Comparison of ENCODE assay signal across 8 cellular contexts in the genomic region with DNA sequence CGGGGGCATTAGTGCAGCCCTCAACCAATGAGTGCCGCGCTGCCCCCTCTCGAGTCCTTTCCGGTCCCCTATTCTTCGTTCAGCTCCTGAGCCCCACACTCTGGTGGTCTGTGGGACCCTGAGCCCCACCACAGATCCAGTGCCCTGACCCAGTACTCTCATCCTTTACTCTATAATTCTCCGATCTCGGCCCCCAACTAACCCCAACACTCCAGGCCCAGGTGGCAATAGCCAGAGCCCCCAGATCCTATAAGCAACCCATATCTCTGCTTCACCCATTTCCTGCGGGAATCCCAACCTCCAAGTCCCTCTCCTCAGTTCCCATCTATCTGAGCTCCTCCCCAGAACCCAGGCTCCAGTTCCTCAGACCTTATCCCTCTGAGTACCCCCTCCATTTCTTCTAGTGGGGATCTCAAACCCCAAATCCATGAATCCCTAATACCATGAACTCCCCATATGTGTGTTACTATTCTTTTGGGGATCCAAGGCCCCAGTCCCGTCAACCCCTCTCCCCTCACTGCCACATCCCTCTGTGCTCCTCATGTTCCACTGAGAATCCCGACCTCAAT. TPM values are rescaled to one million over a fixed set of nuclear protein-coding genes. Genes with fewer than 3 reads are reported as not detected.
A peak's percentile ranks its signal among the peaks of the same experiment; 100 is the strongest.
DNase-seq lines count a peak whose midpoint lies in the region; ATAC-seq and TF ChIP-seq lines count a peak whose summit lies in the region.

No MANE protein-coding gene starts in this region.

- H3F3A ChIP-seq in DOHH2 (ENCODE audit: control insufficient read depth, insufficient read depth) (no peaks in the 10 kb centered on the region), PC-9 (ENCODE audit: insufficient read depth, low read depth) (peaks cover 11% of the 10 kb centered on the region)

- peak overlapping the region; percentile 95 for H3K4me2 ChIP-seq in DOHH2 (ENCODE audit: low read length)
- peak overlapping the region; percentile 79 for H3K4me2 ChIP-seq in PC-9
- peak overlapping the region; percentile 91 for H3K4me2 ChIP-seq in parathyroid adenoma (ENCODE audit: low read length)

- H2AFZ ChIP-seq in PC-9 = peak overlapping the region; percentile 69
- H2AFZ ChIP-seq in parathyroid adenoma = peak overlapping the region; percentile 77

- H3K9me3 ChIP-seq in DOHH2 (ENCODE audit: control insufficient read depth, insufficient read depth, low read length) (no peaks in the 10 kb centered on the region), PC-9 (ENCODE audit: insufficient read depth, low read depth) (no peaks in the 10 kb centered on the region), parathyroid adenoma (ENCODE audit: control insufficient read depth, low read length) (no peaks in the 10 kb centered on the region)

- H3K4me1 ChIP-seq in DOHH2 (ENCODE audit: control insufficient read depth, low read length) (peaks cover 39% of the 10 kb centered on the region), PC-9 (replicated peaks; ENCODE audit: insufficient read depth) (peaks cover 23% of the 10 kb centered on the region), parathyroid adenoma (peaks cover 15% of the 10 kb centered on the region)

- peaks cover 8% of the 10 kb centered on the region for H4K20me1 ChIP-seq in DOHH2 (ENCODE audit: control insufficient read depth, insufficient read depth, low read depth, low read length)
- peaks cover 31% of the 10 kb centered on the region for H4K20me1 ChIP-seq in PC-9 (ENCODE audit: insufficient read depth)

- peak overlapping the region; percentile 68 for H3K27ac ChIP-seq in DOHH2 (ENCODE audit: low read depth, low read length)
- no peak overlapping the region for H3K27ac ChIP-seq in PC-9
- H3K27ac ChIP-seq in epithelial cell of prostate = peak overlapping the region; percentile 24
- H3K27ac ChIP-seq in parathyroid adenoma = peak overlapping the region; percentile 85

- CTCF ChIA-PET in PC-9 (lab: Charles Lee) = interaction anchor here (0.6 to 1.5 kb wide), 10 partner anchors 11 to 287 kb away, joined by 3 to 5 read pairs (median 4); partner anchors contain the start of genes CD2BP2, DCTPP1, FBRS and TBX6

- H3K27me3 ChIP-seq in DOHH2 (ENCODE audit: control insufficient read depth, low read length) = no peaks in the 10 kb centered on the region
- H3K27me3 ChIP-seq in PC-9 (ENCODE audit: insufficient read depth, low read depth) = no peaks in the 10 kb centered on the region
- no peaks in the 10 kb centered on the region for H3K27me3 ChIP-seq in parathyroid adenoma (ENCODE audit: control insufficient read depth, insufficient read depth, low read length)

- H3K4me3 ChIP-seq in DOHH2 (ENCODE audit: low read length) (peak overlapping the region; percentile 74), PC-9 (peak overlapping the region; percentile 48; the same call in 1 of the 2 replicates), parathyroid adenoma (ENCODE audit: low read depth, low read length) (peak overlapping the region; percentile 60)

- H3K9ac ChIP-seq in parathyroid adenoma = peak overlapping the region; percentile 16

- TF ChIP-seq CTCF in DOHH2 (IDR thresholded peaks at IDR 0.05; ENCODE audit: low read depth, low read length, poor library complexity, severe bottlenecking) (peak; percentile 35), PC-9 (conservative IDR thresholded peaks at IDR 0.05) (no peak), parathyroid adenoma (IDR thresholded peaks at IDR 0.05) (no peak)

- intact Hi-C loops in PC-9 (cut with micrococcal nuclease; ENCODE audit: unreplicated experiment) = loop anchor here (2.0 kb wide), 1 partner anchor 37 kb away; no protein-coding TSS in a partner anchor

- no peaks in the 10 kb centered on the region for H3K9me2 ChIP-seq in DOHH2 (replicated peaks; ENCODE audit: control insufficient read depth, low read length)
- no peaks in the 10 kb centered on the region for H3K9me2 ChIP-seq in PC-9 (ENCODE audit: insufficient read depth)

- ATAC-seq in GM21423 (IDR thresholded peaks at IDR 0.05; ENCODE audit: unreplicated experiment) (no peak), HG03520 (IDR thresholded peaks at IDR 0.05; ENCODE audit: unreplicated experiment) (no peak)

- peaks cover 36% of the 10 kb centered on the region for H3K79me2 ChIP-seq in DOHH2 (ENCODE audit: control insufficient read depth, low read length)
- H3K79me2 ChIP-seq in PC-9 (ENCODE audit: low read depth) = peaks cover 35% of the 10 kb centered on the region
- peaks cover 25% of the 10 kb centered on the region for H3K79me2 ChIP-seq in parathyroid adenoma

- peaks cover 34% of the 10 kb centered on the region for H3K36me3 ChIP-seq in DOHH2 (ENCODE audit: control insufficient read depth, low read length)
- 0 out of 2 replicates have a peak, but pooled peaks cover 3% of the 10 kb centered on the region for H3K36me3 ChIP-seq in PC-9 (ENCODE audit: low read depth)
- no peaks in the 10 kb centered on the region for H3K36me3 ChIP-seq in parathyroid adenoma (ENCODE audit: control insufficient read depth, insufficient read depth, low read length)

- POLR2A ChIA-PET in PC-9 (lab: Charles Lee; ENCODE audit: unreplicated experiment) = interaction anchor here (0.5 to 1.3 kb wide), 10 partner anchors 16 to 1761 kb away, joined by 4 to 44 read pairs (median 6); partner anchors contain the start of genes CD2BP2, PPP4C, SEZ6L2 and SULT1A1

- DNase-seq in PC-9 (no peak), epithelial cell of prostate (ENCODE audit: low read depth, low spot score) (no peak), NCI-H187 (lab: John Stamatoyannopoulos, UW) (no peak), DMS79 (lab: John Stamatoyannopoulos, UW) (no peak)

- TSS peak; percentile 42 for BruUV-seq in PC-9 (replicated peaks; lab: Mats Ljungman, UMichigan)

RNA-seq across cellular contexts. Expression of gene TBC1D10B, which starts 1.0 kb away (rescaled TPM):
- 85.0 and 90.8 TPM in 2 replicates for total RNA-seq in PC-9 (2021)

RNA-seq across cellular contexts. Expression of gene MYL11, which starts 3.3 kb away (rescaled TPM):
- 1.4 and 2.6 TPM in 2 replicates for total RNA-seq in PC-9 (2021)

RNA-seq across cellular contexts. Expression of gene SEPTIN1, which starts 11.0 kb away (rescaled TPM):
- 6.7 and 7.6 TPM in 2 replicates for total RNA-seq in PC-9 (2021)

RNA-seq across cellular contexts. Expression of gene CD2BP2, which starts 16.2 kb away (rescaled TPM):
- 84.6 TPM in 2 replicates for total RNA-seq in PC-9 (2021)

RNA-seq across cellular contexts. Expression of gene ZNF48, which starts 23.9 kb away (rescaled TPM):
- 20.1 and 25.9 TPM in 2 replicates for total RNA-seq in PC-9 (2021)
